8 cellular contexts compared by ENCODE assay signal in the genomic region with DNA sequence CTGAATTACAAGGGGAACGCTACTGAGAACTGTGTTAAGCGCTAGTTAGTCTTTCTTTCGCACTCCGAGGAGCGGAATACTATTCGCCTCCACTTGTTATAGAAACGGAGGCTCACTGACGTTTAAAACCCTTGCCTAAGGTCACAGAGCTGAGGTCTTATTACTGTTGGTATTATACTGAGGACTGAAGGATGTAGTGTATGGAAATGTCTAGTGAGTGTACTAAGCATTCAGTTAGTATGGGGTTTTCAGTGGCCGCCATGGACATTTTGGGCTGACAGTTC. TPM values are rescaled to one million over a fixed set of nuclear protein-coding genes. Genes with fewer than 3 reads are reported as not detected.
DNase-seq lines count a peak whose midpoint lies in the region; ATAC-seq and TF ChIP-seq lines count a peak whose summit lies in the region.

No MANE protein-coding gene starts in this region.

- H3K4me3 ChIP-seq in right lobe of liver (peak overlapping the region; percentile 84 to 93 (median 87)), thoracic aorta (peak overlapping the region; percentile 85)

- no peak for TF ChIP-seq POLR2A in right lobe of liver (IDR thresholded peaks at IDR 0.05)

- no peaks in the 10 kb centered on the region for H3K27me3 ChIP-seq in right lobe of liver
- no peaks in the 10 kb centered on the region for H3K27me3 ChIP-seq in thoracic aorta (replicated peaks; ENCODE audit: insufficient read depth)

- no peaks in the 10 kb centered on the region for H3K27me3 Mint-ChIP-seq in activated T-cell treated with anti-CD3 and anti-CD28 coated beads, Interleukin-2, amount 50 U/mL, for 24 hours
- H3K27me3 Mint-ChIP-seq in activated naive CD8-positive, alpha-beta T cell treated with anti-CD3 and anti-CD28 coated beads, Interleukin-2, amount 10 ng/mL, durations not matched to agents 7 days and 5 days = no peaks in the 10 kb centered on the region

- peaks cover 24% of the 10 kb centered on the region for H3K4me1 Mint-ChIP-seq in activated T-cell treated with anti-CD3 and anti-CD28 coated beads, Interleukin-2, amount 50 U/mL, for 24 hours (ENCODE audit: low read depth)
- H3K4me1 Mint-ChIP-seq in activated naive CD8-positive, alpha-beta T cell treated with anti-CD3 and anti-CD28 coated beads, Interleukin-2, amount 10 ng/mL, durations not matched to agents 7 days and 5 days = peaks cover 14% of the 10 kb centered on the region

- peaks cover 61% of the 10 kb centered on the region for H3K36me3 Mint-ChIP-seq in activated T-cell treated with anti-CD3 and anti-CD28 coated beads, Interleukin-2, amount 50 U/mL, for 24 hours (ENCODE audit: low read depth)
- H3K36me3 Mint-ChIP-seq in activated naive CD8-positive, alpha-beta T cell treated with anti-CD3 and anti-CD28 coated beads, Interleukin-2, amount 10 ng/mL, durations not matched to agents 7 days and 5 days = peaks cover 20% of the 10 kb centered on the region

- peak overlapping the region; percentile 74 to 90 (median 74) for H3K27ac ChIP-seq in right lobe of liver
- peak overlapping the region; percentile 41 to 75 for H3K27ac ChIP-seq in thoracic aorta

- peak overlapping the region; percentile 85 for H3K4me3 Mint-ChIP-seq in activated T-cell treated with anti-CD3 and anti-CD28 coated beads, Interleukin-2, amount 50 U/mL, for 24 hours
- peak overlapping the region; percentile 96 for H3K4me3 Mint-ChIP-seq in activated naive CD8-positive, alpha-beta T cell treated with anti-CD3 and anti-CD28 coated beads, Interleukin-2, amount 10 ng/mL, durations not matched to agents 7 days and 5 days

- ATAC-seq in activated naive CD8-positive, alpha-beta T cell treated with anti-CD3 and anti-CD28 coated beads, Interleukin-2, amount 10 ng/mL, durations not matched to agents 7 days and 5 days (ENCODE audit: low read depth) = no peak
- ATAC-seq in right lobe of liver (no peak), thoracic aorta (ENCODE audit: insufficient number of reproducible peaks, low FRiP score, low read depth) (no peak)

- WGBS in right lobe of liver (ENCODE audit: insufficient coverage, low coverage, low lambda C conversion rate, missing lambda C conversion rate) = 26% methylated on average over 9 of the region's 9 CpGs

- H3K4me1 ChIP-seq in right lobe of liver = peaks cover 0 to 50% (median 5%) of the 10 kb centered on the region in 4 donors
- H3K4me1 ChIP-seq in thoracic aorta (ENCODE audit: control insufficient read depth in 1 of 2, low read depth in 2 of 2) = peaks cover 10 to 17% of the 10 kb centered on the region in 2 donors

- no peaks in the 10 kb centered on the region for H3K9me3 Mint-ChIP-seq in activated T-cell treated with anti-CD3 and anti-CD28 coated beads, Interleukin-2, amount 50 U/mL, for 24 hours
- H3K9me3 Mint-ChIP-seq in activated naive CD8-positive, alpha-beta T cell treated with anti-CD3 and anti-CD28 coated beads, Interleukin-2, amount 10 ng/mL, durations not matched to agents 7 days and 5 days = no peaks in the 10 kb centered on the region

- intact Hi-C loops in right lobe of liver (cut with DNase I) = no loop called here

- no peak for DNase-seq in activated T-cell treated with anti-CD3 and anti-CD28 coated beads, Interleukin-2, amount 50 U/mL, for 24 hours
- no peak for DNase-seq in activated T-cell treated with anti-CD3 and anti-CD28 coated beads, Interleukin-2, amount 50 U/mL, for 48 hours
- no peak for DNase-seq in activated naive CD8-positive, alpha-beta T cell treated with anti-CD3 and anti-CD28 coated beads, Interleukin-2, amount 10 ng/mL, durations not matched to agents 7 days and 5 days
- DNase-seq in right lobe of liver (no peak), thoracic aorta (ENCODE audit: low spot score) (no peak), mucosa of gallbladder (ENCODE audit: low spot score) (no peak), RKO (ENCODE audit: low spot score) (no peak), activated gamma-delta T cell (lab: John Stamatoyannopoulos, UW) (no peak)

- H3K27ac Mint-ChIP-seq in activated T-cell treated with anti-CD3 and anti-CD28 coated beads, Interleukin-2, amount 50 U/mL, for 24 hours = peak overlapping the region; percentile 76
- peak overlapping the region; percentile 83 for H3K27ac Mint-ChIP-seq in activated naive CD8-positive, alpha-beta T cell treated with anti-CD3 and anti-CD28 coated beads, Interleukin-2, amount 10 ng/mL, durations not matched to agents 7 days and 5 days

- H3K9me3 ChIP-seq in right lobe of liver (no peaks in the 10 kb centered on the region), thoracic aorta (no peaks in the 10 kb centered on the region)

- no peak for TF ChIP-seq CTCF in right lobe of liver (IDR thresholded peaks at IDR 0.05)
- TF ChIP-seq CTCF in thoracic aorta (IDR thresholded peaks at IDR 0.05) = no peak

- H3K36me3 ChIP-seq in right lobe of liver = peaks cover 0 to 21% (median under 1%) of the 10 kb centered on the region in 4 donors
- H3K36me3 ChIP-seq in thoracic aorta = peaks cover 10% of the 10 kb centered on the region

- POLR2A ChIA-PET in activated naive CD8-positive, alpha-beta T cell treated with anti-CD3 and anti-CD28 coated beads, Interleukin-2, amount 10 ng/mL, durations not matched to agents 7 days and 5 days (lab: Charles Lee) = no interaction called here

RNA-seq across cellular contexts. Expression of a gene that starts 0.8 kb away (rescaled TPM):
- 10 to 100 TPM; 17.1 to 22.0 TPM for total RNA-seq in activated naive CD8-positive, alpha-beta T cell treated with anti-CD3 and anti-CD28 coated beads, Interleukin-2, amount 10 ng/mL, durations not matched to agents 7 days and 5 days
- total RNA-seq in right lobe of liver = 100 to 1,000 TPM in 5 of 6 experiments, 10 to 100 TPM in 1; 94.1 to 172 (median 156) TPM
- 10 to 100 TPM; 18.3 to 19.6 TPM for total RNA-seq in thoracic aorta
- total RNA-seq in mucosa of gallbladder = 36.9 TPM

RNA-seq across cellular contexts. Expression of a gene that starts 16.2 kb away (rescaled TPM):
- total RNA-seq in activated naive CD8-positive, alpha-beta T cell treated with anti-CD3 and anti-CD28 coated beads, Interleukin-2, amount 10 ng/mL, durations not matched to agents 7 days and 5 days = 10 to 100 TPM; 19.5 to 23.7 TPM
- total RNA-seq in right lobe of liver (10 to 100 TPM in 1 of 6 experiments, 1 to 10 TPM in 5; 4.7 to 10.2 (median 6.6) TPM), thoracic aorta (10 to 100 TPM; 26.0 to 26.8 TPM), mucosa of gallbladder (51.7 TPM)

RNA-seq across cellular contexts. Expression of a gene that starts 39.5 kb away (rescaled TPM):
- total RNA-seq in activated naive CD8-positive, alpha-beta T cell treated with anti-CD3 and anti-CD28 coated beads, Interleukin-2, amount 10 ng/mL, durations not matched to agents 7 days and 5 days = 10 to 100 TPM; 64.5 to 76.1 TPM
- total RNA-seq in right lobe of liver (100 to 1,000 TPM; 102 to 193 (median 126) TPM), thoracic aorta (10 to 100 TPM; 49.1 to 63.1 TPM), mucosa of gallbladder (335 TPM)
